20 cellular contexts compared by ENCODE assay signal in the genomic region with DNA sequence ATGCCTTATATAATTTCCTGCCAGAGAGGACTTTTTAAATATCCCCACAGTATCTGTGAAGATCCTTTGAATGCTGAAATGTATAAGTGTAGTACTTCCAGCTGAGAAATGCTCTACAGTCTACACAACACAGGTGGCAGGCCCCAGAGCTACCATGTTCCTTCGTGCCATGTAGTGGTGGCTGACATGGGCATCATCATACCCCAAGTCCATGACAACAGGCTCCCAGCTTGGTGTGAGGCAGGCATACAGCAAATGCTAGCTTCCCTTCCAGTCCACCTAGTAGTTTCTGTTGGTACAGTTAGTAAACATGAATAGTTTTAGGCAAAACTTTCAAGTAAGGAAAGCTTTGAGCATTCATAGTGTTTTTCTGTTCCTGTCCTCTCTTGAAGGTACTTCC.
DNase-seq lines count a peak whose midpoint lies in the region; ATAC-seq, FAIRE-seq and TF ChIP-seq lines count a peak whose summit lies in the region.
"Had no signal": no experiment of that assay in that cellular context is flagged by ENCODE, and none has a peak within 500 bp of the region (broad histone marks: within the 10 kb centered on the region; RNA-seq: fewer than 3 reads in every experiment).

No MANE protein-coding gene starts in this region.

- POLR2A ChIA-PET in CD4-positive, alpha-beta memory T cell (lab: Charles Lee; ENCODE audit: partially characterized antibody): no interaction called here

- no peaks in the 10 kb centered on the region for H3K9me3 Mint-ChIP-seq in activated CD8-positive, alpha-beta memory T cell treated with anti-CD3 and anti-CD28 coated beads, Interleukin-2, amount 10 ng/mL, durations not matched to agents 7 days and 5 days (ENCODE audit: low read depth)
- H3K9me3 Mint-ChIP-seq in CD4-positive, alpha-beta memory T cell: no peaks in the 10 kb centered on the region
- H3K9me3 Mint-ChIP-seq in astrocyte (ENCODE audit: unreplicated experiment): no peaks in the 10 kb centered on the region
- H3K9me3 Mint-ChIP-seq: stimulated activated naive B cell treated with anti-CD40 and anti-IgM and Interleukin-4, amounts not matched to agents 10 μg/mL and 1 μg/mL and 100 μg/mL, for 72 hours had no signal

- intact Hi-C loops in CD4-positive, alpha-beta memory T cell (cut with micrococcal nuclease): loop anchor here (2.0 kb wide), 1 partner anchor 265 kb away; no protein-coding TSS in a partner anchor

- H3K4me1 Mint-ChIP-seq in activated CD8-positive, alpha-beta memory T cell treated with anti-CD3 and anti-CD28 coated beads, Interleukin-2, amount 10 ng/mL, durations not matched to agents 7 days and 5 days: peaks cover 20% of the 10 kb centered on the region
- peaks cover 9 to 24% (median 15%) of the 10 kb centered on the region in 4 donors for H3K4me1 Mint-ChIP-seq in CD4-positive, alpha-beta memory T cell
- H3K4me1 Mint-ChIP-seq in astrocyte (ENCODE audit: low read depth, unreplicated experiment): peaks cover 47% of the 10 kb centered on the region

- H3K4me3 Mint-ChIP-seq in activated CD8-positive, alpha-beta memory T cell treated with anti-CD3 and anti-CD28 coated beads, Interleukin-2, amount 10 ng/mL, durations not matched to agents 7 days and 5 days: no peak overlapping the region
- H3K4me3 Mint-ChIP-seq in CD4-positive, alpha-beta memory T cell: no peak overlapping the region
- no peak overlapping the region for H3K4me3 Mint-ChIP-seq in astrocyte (ENCODE audit: unreplicated experiment)
- H3K4me3 Mint-ChIP-seq: stimulated activated naive B cell treated with anti-CD40 and anti-IgM and Interleukin-4, amounts not matched to agents 10 μg/mL and 1 μg/mL and 100 μg/mL, for 72 hours had no signal

- FAIRE-seq in astrocyte (lab: Jason Lieb, UNC): no peak
- FAIRE-seq: GM18507, pancreas had no signal

- no peak for DNase-seq in activated CD8-positive, alpha-beta memory T cell treated with anti-CD3 and anti-CD28 coated beads, Interleukin-2, amount 10 ng/mL, durations not matched to agents 7 days and 5 days
- DNase-seq in activated CD8-positive, alpha-beta memory T cell treated with anti-CD3 and anti-CD28 coated beads for 24 hours: no peak
- no peak for DNase-seq in CD4-positive, alpha-beta memory T cell
- DNase-seq in RWPE2 (ENCODE audit: low spot score): peak; percentile 51
- no peak for DNase-seq in astrocyte (ENCODE audit: low read depth)
- no peak for DNase-seq in NCI-H146 treated with DMSO at 0.1 percent for 48 hours (lab: John Stamatoyannopoulos, UW; ENCODE audit: unreplicated experiment)
- DNase-seq in stimulated activated CD4-positive, alpha-beta T cell treated with anti-CD3 and anti-CD28 coated beads, Interleukin-4, amount 100 ng/mL, for 1 hour: no peak
- DNase-seq: activated CD4-positive, alpha-beta T cell treated with anti-CD3 and anti-CD28 coated beads, Interleukin-2, amount 50 U/mL, for 48 hours; aorta; cerebellar nuclear complex; NCI-H1417 treated with DMSO at 0.1 percent for 48 hours; pancreas; Right ventricle myocardium superior; stimulated activated naive B cell treated with anti-CD40 and anti-IgM and Interleukin-4, amounts not matched to agents 10 μg/mL and 1 μg/mL and 100 μg/mL, for 72 hours; tibial artery had no signal

- H3K36me3 Mint-ChIP-seq in activated CD8-positive, alpha-beta memory T cell treated with anti-CD3 and anti-CD28 coated beads, Interleukin-2, amount 10 ng/mL, durations not matched to agents 7 days and 5 days: peaks cover 33% of the 10 kb centered on the region
- peaks cover 80 to 81% of the 10 kb centered on the region in 2 donors for H3K36me3 Mint-ChIP-seq in CD4-positive, alpha-beta memory T cell
- peaks cover 29% of the 10 kb centered on the region for H3K36me3 Mint-ChIP-seq in astrocyte (ENCODE audit: low read depth, unreplicated experiment)

- no peaks in the 10 kb centered on the region for H4K20me1 ChIP-seq in astrocyte (ENCODE audit: insufficient read depth, low read length)
- H4K20me1 ChIP-seq: BLaER1 had no signal

- no peak overlapping the region for H2AFZ ChIP-seq in astrocyte (ENCODE audit: low read depth, low read length)

- CTCF ChIA-PET in activated CD8-positive, alpha-beta memory T cell treated with anti-CD3 and anti-CD28 coated beads, Interleukin-2, amount 10 ng/mL, durations not matched to agents 7 days and 5 days (lab: Charles Lee): interaction anchor here (0.7 to 1.4 kb wide), 2 partner anchors 15 to 166 kb away, joined by 3 read pairs; no protein-coding TSS in a partner anchor
- CTCF ChIA-PET in CD4-positive, alpha-beta memory T cell (lab: Charles Lee; ENCODE audit: partially characterized antibody): interaction anchor here (1.2 kb wide), 1 partner anchor 17 kb away, joined by 3 read pairs; no protein-coding TSS in a partner anchor

- H3K27me3 ChIP-seq in CD4-positive, alpha-beta memory T cell (ENCODE audit: insufficient read depth, low read length): no peaks in the 10 kb centered on the region
- H3K27me3 ChIP-seq in RWPE2 (ENCODE audit: insufficient read depth, poor library complexity, severe bottlenecking): no peaks in the 10 kb centered on the region
- H3K27me3 ChIP-seq in astrocyte (ENCODE audit: insufficient read depth, low read length): no peaks in the 10 kb centered on the region
- H3K27me3 ChIP-seq: BLaER1, pancreas, tibial artery had no signal

- peaks cover 42% of the 10 kb centered on the region for H3K36me3 ChIP-seq in CD4-positive, alpha-beta memory T cell (ENCODE audit: insufficient read depth, low read length)
- H3K36me3 ChIP-seq in RWPE2 (ENCODE audit: low read depth): peaks cover 38% of the 10 kb centered on the region
- peaks cover 3% of the 10 kb centered on the region for H3K36me3 ChIP-seq in astrocyte (ENCODE audit: insufficient read depth, low read length)

- no peaks in the 10 kb centered on the region for H3K27me3 Mint-ChIP-seq in activated CD8-positive, alpha-beta memory T cell treated with anti-CD3 and anti-CD28 coated beads, Interleukin-2, amount 10 ng/mL, durations not matched to agents 7 days and 5 days
- H3K27me3 Mint-ChIP-seq in CD4-positive, alpha-beta memory T cell: no peaks in the 10 kb centered on the region
- H3K27me3 Mint-ChIP-seq in astrocyte (ENCODE audit: low read depth, unreplicated experiment): no peaks in the 10 kb centered on the region
- H3K27me3 Mint-ChIP-seq: stimulated activated naive B cell treated with anti-CD40 and anti-IgM and Interleukin-4, amounts not matched to agents 10 μg/mL and 1 μg/mL and 100 μg/mL, for 72 hours had no signal

- H3K9me3 ChIP-seq in CD4-positive, alpha-beta memory T cell (ENCODE audit: control insufficient read depth in 1 of 2, low read length in 2 of 2): no peaks in the 10 kb centered on the region
- H3K9me3 ChIP-seq in RWPE2 (ENCODE audit: severe bottlenecking): no peaks in the 10 kb centered on the region
- H3K9me3 ChIP-seq in astrocyte (ENCODE audit: insufficient read depth, low read depth, low read length): no peaks in the 10 kb centered on the region
- H3K9me3 ChIP-seq: BLaER1, pancreas, tibial artery had no signal

- H3K27ac ChIP-seq in CD4-positive, alpha-beta memory T cell (ENCODE audit: low read depth, low read length): no peak overlapping the region
- H3K27ac ChIP-seq in RWPE2 (ENCODE audit: poor library complexity, severe bottlenecking) (no peak overlapping the region), astrocyte (ENCODE audit: low read depth, low read length) (no peak overlapping the region)
- H3K27ac ChIP-seq: BLaER1, pancreas, tibial artery had no signal

- no peak overlapping the region for H3K4me3 ChIP-seq in CD4-positive, alpha-beta memory T cell (ENCODE audit: low read length in 2 of 2)
- H3K4me3 ChIP-seq in RWPE2 (ENCODE audit: severe bottlenecking) (no peak overlapping the region), astrocyte (ENCODE audit: insufficient read depth, low read depth, low read length) (no peak overlapping the region)
- H3K4me3 ChIP-seq: BLaER1, pancreas, tibial artery had no signal

- no peaks in the 10 kb centered on the region for H3K79me2 ChIP-seq in astrocyte (ENCODE audit: insufficient read depth, low read length)

- TF ChIP-seq CTCF in RWPE2 (IDR thresholded peaks at IDR 0.05; ENCODE audit: poor library complexity, severe bottlenecking) (no peak), astrocyte (IDR thresholded peaks at IDR 0.05; ENCODE audit: insufficient read depth, low read depth, low read length) (no peak)

- ATAC-seq in activated CD8-positive, alpha-beta memory T cell treated with anti-CD3 and anti-CD28 coated beads, Interleukin-2, amount 10 ng/mL, durations not matched to agents 7 days and 5 days: no peak
- ATAC-seq in RWPE2 (ENCODE audit: low read depth) (no peak; the same call in 2 of the 3 replicates), GM19023 (IDR thresholded peaks at IDR 0.05; ENCODE audit: unreplicated experiment) (no peak)
- ATAC-seq: esophagus mucosa, pancreas, sciatic nerve had no signal

- H3K9ac ChIP-seq in astrocyte (ENCODE audit: low read length): no peak overlapping the region
- H3K9ac ChIP-seq: BLaER1 had no signal

- peak overlapping the region; percentile 10 for H3K4me2 ChIP-seq in astrocyte (ENCODE audit: low read length)
- H3K4me2 ChIP-seq: BLaER1 had no signal

- peak overlapping the region; percentile 10 for H3K27ac Mint-ChIP-seq in activated CD8-positive, alpha-beta memory T cell treated with anti-CD3 and anti-CD28 coated beads, Interleukin-2, amount 10 ng/mL, durations not matched to agents 7 days and 5 days
- H3K27ac Mint-ChIP-seq in CD4-positive, alpha-beta memory T cell: peak overlapping the region; percentile 10 to 69 (median 38)
- H3K27ac Mint-ChIP-seq in astrocyte (ENCODE audit: unreplicated experiment): peak overlapping the region; percentile 26

- peaks cover 18% of the 10 kb centered on the region for H3K4me1 ChIP-seq in CD4-positive, alpha-beta memory T cell (ENCODE audit: insufficient read depth, low read length)
- H3K4me1 ChIP-seq in RWPE2 (ENCODE audit: insufficient read depth, poor library complexity, severe bottlenecking) (peaks cover 6% of the 10 kb centered on the region), astrocyte (ENCODE audit: insufficient read depth, low read length) (peaks cover 7% of the 10 kb centered on the region)
- H3K4me1 ChIP-seq: pancreas had no signal
